Comparison of ENCODE assay signal across 8 cellular contexts in genomic region chr7:5695037-5695708, GRCh38.
DNase-seq lines count a peak whose midpoint lies in the region; ATAC-seq and TF ChIP-seq lines count a peak whose summit lies in the region.

No MANE protein-coding gene starts in this region.

- H3K9me3 ChIP-seq in stomach smooth muscle (ENCODE audit: control insufficient read depth in 2 of 2, low read length in 2 of 2) = no peaks in the 10 kb centered on the region

- H3K4me1 ChIP-seq in stomach smooth muscle (ENCODE audit: control insufficient read depth, insufficient read depth, low read length) = peaks cover 92% of the 10 kb centered on the region

- no peaks in the 10 kb centered on the region for H3K27me3 ChIP-seq in stomach smooth muscle (ENCODE audit: control insufficient read depth in 1 of 2, insufficient read depth in 2 of 2, low read length in 2 of 2)

- peak; percentile 54 to 64 for DNase-seq in activated CD4-positive, alpha-beta T cell treated with anti-CD3 and anti-CD28 coated beads for 24 hours (ENCODE audit: low read depth in 2 of 2)
- DNase-seq in dedifferentiated amniotic fluid mesenchymal stem cell (ENCODE audit: extremely low spot score) (peak; percentile 64), DMS53 treated with DMSO at 0.1 percent for 48 hours (lab: John Stamatoyannopoulos, UW; ENCODE audit: unreplicated experiment) (no peak)

- H3K27ac Mint-ChIP-seq in nephron = peak overlapping the region; percentile 90 to 99 (median 95)

- peak overlapping the region; percentile 70 to 85 for H3K4me3 ChIP-seq in stomach smooth muscle (ENCODE audit: low read length in 2 of 2)

- H3K27ac ChIP-seq in stomach smooth muscle (ENCODE audit: low read length) = peak overlapping the region; percentile 100

- H3K36me3 Mint-ChIP-seq in nephron (ENCODE audit: low read depth) = peaks cover 13% of the 10 kb centered on the region

- peak; percentile 35 for ATAC-seq in HG03159 (IDR thresholded peaks at IDR 0.05; ENCODE audit: unreplicated experiment)
- no peak for ATAC-seq in GM19324 (IDR thresholded peaks at IDR 0.05; ENCODE audit: low FRiP score, unreplicated experiment)

- peak; percentile 90 for TF ChIP-seq POLR2A in GM18526 (IDR thresholded peaks at IDR 0.05; ENCODE audit: extremely low read depth, insufficient read length)

- H3K9ac ChIP-seq in stomach smooth muscle (ENCODE audit: low read length in 2 of 2) = peak overlapping the region; percentile 87 to 100

- no peaks in the 10 kb centered on the region for H3K9me3 Mint-ChIP-seq in nephron

- H3K36me3 ChIP-seq in stomach smooth muscle (ENCODE audit: control insufficient read depth in 2 of 2, insufficient read depth in 2 of 2, low read length in 2 of 2) = peaks cover 0 to 3% of the 10 kb centered on the region in 2 donors

- H3K27me3 Mint-ChIP-seq in nephron (ENCODE audit: low read depth) = no peaks in the 10 kb centered on the region

- peak overlapping the region in 2 of 3 experiments; percentile 49 to 61 for H3K4me3 Mint-ChIP-seq in nephron

- H3K4me1 Mint-ChIP-seq in nephron = peaks cover 93% of the 10 kb centered on the region

- TF ChIP-seq CTCF in nephron (IDR thresholded peaks at IDR 0.05; ENCODE audit: unreplicated experiment in 3 of 3) = no peak
